20 cellular contexts compared by ENCODE assay signal in genomic region chr22:46663436-46664100, GRCh38. TPM values are rescaled to one million over a fixed set of nuclear protein-coding genes. Genes with fewer than 3 reads are reported as not detected.
DNase-seq lines count a peak whose midpoint lies in the region; ATAC-seq and TF ChIP-seq lines count a peak whose summit lies in the region.
"Had no signal": no experiment of that assay in that cellular context is flagged by ENCODE, and none has a peak within 500 bp of the region (broad histone marks: within the 10 kb centered on the region; RNA-seq: fewer than 3 reads in every experiment).

No MANE protein-coding gene starts in this region.

- H3K36me3 Mint-ChIP-seq in activated naive CD4-positive, alpha-beta T cell treated with anti-CD3 and anti-CD28 coated beads, Interleukin-2, amount 50 U/mL, for 72 hours: no peaks in the 10 kb centered on the region
- no peaks in the 10 kb centered on the region for H3K36me3 Mint-ChIP-seq in activated naive CD4-positive, alpha-beta T cell treated with anti-CD3 and anti-CD28 coated beads for 36 hours (ENCODE audit: low read depth)
- H3K36me3 Mint-ChIP-seq in endothelial cell (ENCODE audit: low read depth, unreplicated experiment): peaks cover 11% of the 10 kb centered on the region

- H3K4me3 ChIP-seq in BLaER1: no peak overlapping the region
- H3K4me3 ChIP-seq in HEK293 (ENCODE audit: low read depth, low read length): no peak overlapping the region
- no peak overlapping the region for H3K4me3 ChIP-seq in foreskin fibroblast (ENCODE audit: low read depth in 1 of 2, low read length in 2 of 2)

- no peaks in the 10 kb centered on the region for H3K9me3 Mint-ChIP-seq in activated naive CD4-positive, alpha-beta T cell treated with anti-CD3 and anti-CD28 coated beads, Interleukin-2, amount 50 U/mL, for 72 hours
- no peaks in the 10 kb centered on the region for H3K9me3 Mint-ChIP-seq in activated naive CD4-positive, alpha-beta T cell treated with anti-CD3 and anti-CD28 coated beads for 36 hours
- H3K9me3 Mint-ChIP-seq in endothelial cell (ENCODE audit: unreplicated experiment): no peaks in the 10 kb centered on the region
- H3K9me3 Mint-ChIP-seq: CD8-positive, alpha-beta T cell had no signal

- no peak for DNase-seq in activated naive CD4-positive, alpha-beta T cell treated with anti-CD3 and anti-CD28 coated beads, Interleukin-2, amount 50 U/mL, for 72 hours (ENCODE audit: low spot score in 2 of 2)
- DNase-seq in activated naive CD4-positive, alpha-beta T cell treated with anti-CD3 and anti-CD28 coated beads for 36 hours: no peak
- DNase-seq in endothelial cell (ENCODE audit: low spot score) (no peak), HPDE6-E6E7 (ENCODE audit: extremely low spot score) (no peak), foreskin fibroblast (no peak)
- no peak for DNase-seq in stimulated activated CD4-positive, alpha-beta T cell treated with anti-CD3 and anti-CD28 coated beads, Interleukin-4, amount 100 ng/mL, for 1 hour
- DNase-seq: ACHN, COR-L47, DMS153, DMS79 treated with DMSO at 0.1 percent for 48 hours, EL, GOT3, HCEC 1CT, IMR-90 had no signal

- intact Hi-C loops in activated naive CD4-positive, alpha-beta T cell treated with anti-CD3 and anti-CD28 coated beads for 36 hours (cut with micrococcal nuclease): no loop called here

- H3K27ac Mint-ChIP-seq in activated naive CD4-positive, alpha-beta T cell treated with anti-CD3 and anti-CD28 coated beads, Interleukin-2, amount 50 U/mL, for 72 hours: peak overlapping the region; percentile 55 to 64
- no peak overlapping the region for H3K27ac Mint-ChIP-seq in activated naive CD4-positive, alpha-beta T cell treated with anti-CD3 and anti-CD28 coated beads for 36 hours
- H3K27ac Mint-ChIP-seq in endothelial cell (ENCODE audit: unreplicated experiment): peak overlapping the region; percentile 30
- H3K27ac Mint-ChIP-seq: B cell; CD8-positive, alpha-beta T cell had no signal

- peaks cover 92% of the 10 kb centered on the region for H3K36me3 ChIP-seq in BLaER1
- peaks cover 0 to 45% of the 10 kb centered on the region in 2 experiments; a peak in 1 of 3 replicates for H3K36me3 ChIP-seq in HEK293 (ENCODE audit: control insufficient read depth in 2 of 2, insufficient read depth in 1 of 2, low read length in 2 of 2)

- CTCF ChIA-PET in activated naive CD4-positive, alpha-beta T cell treated with anti-CD3 and anti-CD28 coated beads for 36 hours (lab: Charles Lee): no interaction called here
- CTCF ChIA-PET in HEK293 (lab: Yijun Ruan, JAX): no interaction called here

- H3K4me1 ChIP-seq in BLaER1 (peaks cover 82% of the 10 kb centered on the region), HEK293 (ENCODE audit: control insufficient read depth, insufficient read depth, low read length) (peaks cover 2% of the 10 kb centered on the region; the same call in 1 of the 2 replicates)

- TF ChIP-seq CTCF in HEK293 (tag by site-specific recombination; IDR thresholded peaks at IDR 0.05) (no peak), endothelial cell (IDR thresholded peaks at IDR 0.05; ENCODE audit: unreplicated experiment) (no peak), foreskin fibroblast (IDR thresholded peaks at IDR 0.05; ENCODE audit: low read depth, low read length) (no peak)

- POLR2A ChIA-PET in HEK293 (lab: Yijun Ruan, JAX): no interaction called here

- H3K27me3 ChIP-seq in BLaER1: no peaks in the 10 kb centered on the region

- H3K9me3 ChIP-seq in BLaER1: no peaks in the 10 kb centered on the region
- no peaks in the 10 kb centered on the region for H3K9me3 ChIP-seq in HEK293 (ENCODE audit: control insufficient read depth, insufficient read depth, low read depth, low read length)

- peak overlapping the region; percentile 60 for H3K4me2 ChIP-seq in BLaER1

- peaks cover 22% of the 10 kb centered on the region for H3K4me1 Mint-ChIP-seq in activated naive CD4-positive, alpha-beta T cell treated with anti-CD3 and anti-CD28 coated beads for 36 hours (ENCODE audit: low read depth)
- no peaks in the 10 kb centered on the region for H3K4me1 Mint-ChIP-seq in endothelial cell (ENCODE audit: unreplicated experiment)
- H3K4me1 Mint-ChIP-seq: CD14-positive monocyte had no signal

- no peaks in the 10 kb centered on the region for H3K27me3 Mint-ChIP-seq in activated naive CD4-positive, alpha-beta T cell treated with anti-CD3 and anti-CD28 coated beads for 36 hours (ENCODE audit: low read depth)
- H3K27me3 Mint-ChIP-seq in endothelial cell (ENCODE audit: unreplicated experiment): peaks cover 10% of the 10 kb centered on the region
- H3K27me3 Mint-ChIP-seq: B cell had no signal

- no peak for ATAC-seq in activated naive CD4-positive, alpha-beta T cell treated with anti-CD3 and anti-CD28 coated beads, Interleukin-2, amount 50 U/mL, for 72 hours
- ATAC-seq: CD8-positive, alpha-beta T cell had no signal

- peaks cover 88% of the 10 kb centered on the region for H4K20me1 ChIP-seq in BLaER1

- H3K27ac ChIP-seq in BLaER1: peak overlapping the region; percentile 58
- H3K27ac ChIP-seq in HEK293 (ENCODE audit: extremely low read depth, low read depth, low read length): no peak overlapping the region
- H3K27ac ChIP-seq: HL-60 had no signal

- H3K9ac ChIP-seq in BLaER1: 0 out of 2 replicates have a peak overlapping the region, but pooled peaks have one; percentile 24

- H3K4me3 Mint-ChIP-seq in activated naive CD4-positive, alpha-beta T cell treated with anti-CD3 and anti-CD28 coated beads for 36 hours: no peak overlapping the region
- peak overlapping the region; percentile 42 for H3K4me3 Mint-ChIP-seq in endothelial cell (ENCODE audit: unreplicated experiment)
- H3K4me3 Mint-ChIP-seq: B cell; CD14-positive monocyte; CD8-positive, alpha-beta T cell had no signal

TF ChIP-seq in HEK293, 187 proteins besides CTCF, POLR2A, EP300 and RAD21:
- TF ChIP-seq ZNF670 (tag by site-specific recombination; IDR thresholded peaks at IDR 0.05; ENCODE audit: low read depth): no peak
- no peak for TF ChIP-seq ZSCAN23 (tag by site-specific recombination; IDR thresholded peaks at IDR 0.05)
- TF ChIP-seq, protein P1, sequence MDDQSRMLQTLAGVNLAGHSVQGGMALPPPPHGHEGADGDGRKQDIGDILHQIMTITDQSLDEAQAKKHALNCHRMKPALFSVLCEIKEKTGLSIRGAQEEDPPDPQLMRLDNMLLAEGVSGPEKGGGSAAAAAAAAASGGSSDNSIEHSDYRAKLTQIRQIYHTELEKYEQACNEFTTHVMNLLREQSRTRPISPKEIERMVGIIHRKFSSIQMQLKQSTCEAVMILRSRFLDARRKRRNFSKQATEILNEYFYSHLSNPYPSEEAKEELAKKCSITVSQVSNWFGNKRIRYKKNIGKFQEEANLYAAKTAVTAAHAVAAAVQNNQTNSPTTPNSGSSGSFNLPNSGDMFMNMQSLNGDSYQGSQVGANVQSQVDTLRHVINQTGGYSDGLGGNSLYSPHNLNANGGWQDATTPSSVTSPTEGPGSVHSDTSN (CRISPR knock-in tag; IDR thresholded peaks at IDR 0.05): no peak
- no peak for TF ChIP-seq ZNF274 (IDR thresholded peaks at IDR 0.05; ENCODE audit: low read length)
- no peak for TF ChIP-seq ZNF274 (tag by site-specific recombination; IDR thresholded peaks at IDR 0.05; ENCODE audit: borderline replicate concordance)
- TF ChIP-seq ZNF341 (tag by site-specific recombination; IDR thresholded peaks at IDR 0.05; ENCODE audit: low read depth): 0 out of 2 replicates have a peak, but pooled peaks have one; percentile 20
- no peak for TF ChIP-seq ZBTB1 (tag by site-specific recombination; IDR thresholded peaks at IDR 0.05)

RNA-seq across cellular contexts. Expression of gene GRAMD4, which starts 43.4 kb away (rescaled TPM):
- 10 to 100 TPM; 33.8 to 42.4 TPM for total RNA-seq in activated naive CD4-positive, alpha-beta T cell treated with anti-CD3 and anti-CD28 coated beads, Interleukin-2, amount 50 U/mL, for 72 hours
- 10 to 100 TPM; 34.3 to 35.4 TPM for total RNA-seq in activated naive CD4-positive, alpha-beta T cell treated with anti-CD3 and anti-CD28 coated beads for 36 hours
- total RNA-seq in endothelial cell (ENCODE audit: unreplicated experiment): 42.7 TPM
